In genomic region chr4:33566649-33567048, GRCh38 we compare ENCODE assay signal across 30 cellular contexts.
"Had no signal": no experiment of that assay in that cellular context is flagged by ENCODE, and none has a peak within 500 bp of the region (broad histone marks: within the 10 kb centered on the region; RNA-seq: fewer than 3 reads in every experiment).

No MANE protein-coding gene starts in this region.

- H3K36me3 ChIP-seq: adrenal gland, ascending aorta, cardiac muscle cell, colonic mucosa, neutrophil, prostate gland, upper lobe of left lung, vagina had no signal

- H3K9me3 Mint-ChIP-seq: activated naive CD8-positive, alpha-beta T cell treated with anti-CD3 and anti-CD28 coated beads for 36 hours; brain; nephron; stimulated activated naive CD8-positive, alpha-beta T cell treated with anti-CD3 and anti-CD28 coated beads, Interleukin-15, amount 100 ng/mL, for 72 hours had no signal

- H3K79me2 ChIP-seq: hepatocyte had no signal

- H3K27ac Mint-ChIP-seq: activated naive CD4-positive, alpha-beta T cell treated with anti-CD3 and anti-CD28 coated beads for 36 hours; activated naive CD8-positive, alpha-beta T cell treated with anti-CD3 and anti-CD28 coated beads for 36 hours; brain; nephron; stimulated activated effector memory CD8-positive, alpha-beta T cell treated with anti-CD3 and anti-CD28 coated beads, Interleukin-12 subunit alpha, Interleukin-12 subunit beta, amount 100 ng/mL, for 72 hours; stimulated activated naive CD8-positive, alpha-beta T cell treated with anti-CD3 and anti-CD28 coated beads, Interleukin-15, amount 100 ng/mL, for 72 hours had no signal

- H3K36me3 Mint-ChIP-seq: activated naive CD8-positive, alpha-beta T cell treated with anti-CD3 and anti-CD28 coated beads for 36 hours; brain; stimulated activated effector memory CD8-positive, alpha-beta T cell treated with anti-CD3 and anti-CD28 coated beads, Interleukin-12 subunit alpha, Interleukin-12 subunit beta, amount 100 ng/mL, for 72 hours had no signal

- H3K27ac ChIP-seq: adrenal gland, ascending aorta, cardiac muscle cell, colonic mucosa, hepatocyte, neutrophil, prostate gland, skin epidermis, upper lobe of left lung, vagina, VCaP had no signal

- H3K27me3 ChIP-seq: adrenal gland, ascending aorta, cardiac muscle cell, colonic mucosa, hepatocyte, neutrophil, upper lobe of left lung, vagina had no signal

- H2AFZ ChIP-seq: hepatocyte had no signal

- H3K9me3 ChIP-seq: adrenal gland, ascending aorta, colonic mucosa, neutrophil, prostate gland, upper lobe of left lung, vagina had no signal

- ATAC-seq: left cardiac atrium; left ventricle myocardium superior; sciatic nerve; stimulated activated effector memory CD8-positive, alpha-beta T cell treated with anti-CD3 and anti-CD28 coated beads, Interleukin-12 subunit alpha, Interleukin-12 subunit beta, amount 100 ng/mL, for 72 hours; stimulated activated naive CD8-positive, alpha-beta T cell treated with anti-CD3 and anti-CD28 coated beads, Interleukin-15, amount 100 ng/mL, for 72 hours had no signal

- DNase-seq: activated CD4-positive, alpha-beta T cell treated with anti-CD3 and anti-CD28 coated beads for 48 hours; activated CD4-positive, alpha-beta T cell treated with anti-CD3 and anti-CD28 coated beads, Interleukin-2, amount 50 U/mL, for 48 hours; activated CD8-positive, alpha-beta memory T cell treated with anti-CD3 and anti-CD28 coated beads for 24 hours; activated effector memory CD4-positive, alpha-beta T cell treated with anti-CD3 and anti-CD28 coated beads, Interleukin-2, amount 50 U/mL, for 16 hours; activated naive CD4-positive, alpha-beta T cell treated with anti-CD3 and anti-CD28 coated beads for 36 hours; activated naive CD8-positive, alpha-beta T cell treated with anti-CD3 and anti-CD28 coated beads for 36 hours; adrenal gland; cerebellar nuclear complex; colonic mucosa; effector CD8-positive, alpha-beta T cell; left cardiac atrium; left ventricle myocardium superior; retina; stimulated activated CD4-positive, alpha-beta T cell treated with anti-CD3 and anti-CD28 coated beads, Interleukin-12 subunit alpha, Interleukin-12 subunit beta, amount 100 ng/mL, for 4 hours; stimulated activated CD4-positive, alpha-beta T cell treated with anti-CD3 and anti-CD28 coated beads, Interleukin-4, amount 100 ng/mL, for 24 hours; stimulated activated naive CD8-positive, alpha-beta T cell treated with anti-CD3 and anti-CD28 coated beads, Interleukin-15, amount 100 ng/mL, for 72 hours; substantia nigra; upper lobe of left lung had no signal

- H3K4me3 ChIP-seq: adrenal gland, ascending aorta, cardiac muscle cell, colonic mucosa, hepatocyte, prostate gland, skin epidermis, upper lobe of left lung, vagina had no signal

- H3K4me3 Mint-ChIP-seq: activated naive CD4-positive, alpha-beta T cell treated with anti-CD3 and anti-CD28 coated beads for 36 hours; activated naive CD8-positive, alpha-beta T cell treated with anti-CD3 and anti-CD28 coated beads for 36 hours; brain; nephron; stimulated activated effector memory CD8-positive, alpha-beta T cell treated with anti-CD3 and anti-CD28 coated beads, Interleukin-12 subunit alpha, Interleukin-12 subunit beta, amount 100 ng/mL, for 72 hours; stimulated activated naive CD8-positive, alpha-beta T cell treated with anti-CD3 and anti-CD28 coated beads, Interleukin-15, amount 100 ng/mL, for 72 hours had no signal

- H3K27me3 Mint-ChIP-seq: activated naive CD8-positive, alpha-beta T cell treated with anti-CD3 and anti-CD28 coated beads for 36 hours; brain; stimulated activated naive CD8-positive, alpha-beta T cell treated with anti-CD3 and anti-CD28 coated beads, Interleukin-15, amount 100 ng/mL, for 72 hours had no signal

- H3K4me2 ChIP-seq: hepatocyte had no signal

- H3K4me1 Mint-ChIP-seq: activated naive CD8-positive, alpha-beta T cell treated with anti-CD3 and anti-CD28 coated beads for 36 hours; brain; nephron; stimulated activated effector memory CD8-positive, alpha-beta T cell treated with anti-CD3 and anti-CD28 coated beads, Interleukin-12 subunit alpha, Interleukin-12 subunit beta, amount 100 ng/mL, for 72 hours; stimulated activated naive CD8-positive, alpha-beta T cell treated with anti-CD3 and anti-CD28 coated beads, Interleukin-15, amount 100 ng/mL, for 72 hours had no signal

- H3K4me1 ChIP-seq: adrenal gland, ascending aorta, colonic mucosa, prostate gland, upper lobe of left lung, vagina had no signal
